15 cellular contexts compared by ENCODE assay signal in the genomic region with DNA sequence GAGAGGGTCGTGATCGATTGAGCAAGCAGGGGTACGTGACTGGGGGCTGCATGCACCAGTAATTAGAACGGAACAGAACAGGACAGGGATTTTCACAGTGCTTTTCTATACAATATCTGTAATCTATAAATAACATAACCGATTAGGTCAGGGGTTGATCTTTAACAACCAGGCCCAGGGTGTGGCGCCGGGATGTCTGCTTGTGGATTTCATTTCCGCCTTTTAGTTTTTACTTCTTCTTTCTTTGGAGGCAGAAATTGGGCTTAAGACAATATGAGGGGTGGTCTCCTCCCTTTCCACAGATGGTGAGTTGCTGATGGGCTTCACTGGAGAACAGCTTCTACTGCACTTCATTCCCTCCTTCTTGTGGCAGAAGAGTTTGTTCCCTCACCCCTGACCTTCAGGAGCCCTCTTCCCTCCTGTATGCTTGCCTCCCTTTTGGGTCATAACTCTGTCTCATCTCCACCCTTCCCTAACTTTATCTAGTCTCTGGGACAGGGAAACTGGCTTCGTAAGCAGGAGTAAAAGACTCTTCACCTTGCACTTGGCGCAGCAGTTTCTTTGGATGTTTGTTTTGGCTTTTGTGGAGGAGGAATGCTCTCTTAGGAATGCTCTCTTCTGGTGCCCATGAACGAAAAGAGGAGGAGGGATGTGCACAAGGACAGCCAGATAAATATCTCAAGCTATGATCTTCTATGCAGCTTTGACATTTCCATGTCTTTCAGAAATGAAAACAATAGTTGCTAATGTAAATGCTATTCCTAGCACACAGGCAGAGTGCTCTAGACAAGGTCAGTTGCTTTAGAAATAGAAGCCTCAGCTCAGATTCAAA.
DNase-seq lines count a peak whose midpoint lies in the region; ATAC-seq and TF ChIP-seq lines count a peak whose summit lies in the region.
"Had no signal": no experiment of that assay in that cellular context is flagged by ENCODE, and none has a peak within 500 bp of the region (broad histone marks: within the 10 kb centered on the region; RNA-seq: fewer than 3 reads in every experiment).

No MANE protein-coding gene starts in this region.

- no peak overlapping the region for H2AK5ac ChIP-seq in neuronal stem cell (ENCODE audit: low read depth, low read length)
- no peak overlapping the region for H2AK5ac ChIP-seq in mesenchymal stem cell (ENCODE audit: low read length, severe bottlenecking)

- H4K20me1 ChIP-seq in MM.1S (ENCODE audit: insufficient read depth, low read length): no peaks in the 10 kb centered on the region

- H4K8ac ChIP-seq in neuronal stem cell (ENCODE audit: low read depth, low read length): no peak overlapping the region
- H4K8ac ChIP-seq in mesenchymal stem cell (ENCODE audit: low read length): no peak overlapping the region

- no peak for TF ChIP-seq CTCF in brain microvascular endothelial cell (IDR thresholded peaks at IDR 0.05; ENCODE audit: low read depth, low read length, missing control alignments)
- TF ChIP-seq CTCF in MM.1S (IDR thresholded peaks at IDR 0.05; ENCODE audit: low read length): no peak

- H2BK5ac ChIP-seq in neuronal stem cell (ENCODE audit: low read length) (no peak overlapping the region), mesenchymal stem cell (ENCODE audit: low read depth, low read length, poor library complexity, severe bottlenecking) (no peak overlapping the region)

- in situ Hi-C loops in brain microvascular endothelial cell (cut with HindIII; ENCODE audit: low pct_ligation_motif_present, low sequenced_read_pairs): no loop called here

- H4K91ac ChIP-seq in neuronal stem cell (ENCODE audit: low read depth, low read length, poor library complexity) (no peak overlapping the region), mesenchymal stem cell (ENCODE audit: low read length) (no peak overlapping the region)

- H3K9me2 ChIP-seq in MM.1S (replicated peaks; ENCODE audit: insufficient read depth, low read length): no peaks in the 10 kb centered on the region

- peak; percentile 16 for DNase-seq in EL
- peak; percentile 39 for DNase-seq in NOMO-1 treated with dmso at 0.1 percent for 144 hours (lab: John Stamatoyannopoulos, UW; ENCODE audit: unreplicated experiment)
- DNase-seq in brain microvascular endothelial cell: peak; percentile 34
- no peak for DNase-seq in neuronal stem cell (ENCODE audit: low spot score)
- no peak for DNase-seq in inferior parietal cortex (ENCODE audit: extremely low spot score)
- DNase-seq in mesenchymal stem cell: no peak
- DNase-seq in MM.1S: no peak
- DNase-seq: activated gamma-delta T cell; DMS53; effector CD4-positive, alpha-beta T cell; NCI-H2171; NK-92 treated with Interleukin-12 subunit alpha and Interleukin-12 subunit beta, amount 100 ng/mL, for 24 hours; pancreas had no signal

- H3K9me3 ChIP-seq in neuronal stem cell (replicated peaks in 1 of 2; ENCODE audit: control insufficient read depth in 2 of 2, insufficient read depth in 1 of 2, low read depth in 1 of 2, low read length in 2 of 2): no peaks in the 10 kb centered on the region
- no peaks in the 10 kb centered on the region for H3K9me3 ChIP-seq in mesenchymal stem cell (ENCODE audit: control insufficient read depth, low read length)
- no peaks in the 10 kb centered on the region for H3K9me3 ChIP-seq in MM.1S (replicated peaks; ENCODE audit: insufficient read depth, low read length)
- H3K9me3 ChIP-seq: pancreas had no signal

- ATAC-seq in GM18867 (IDR thresholded peaks at IDR 0.05; ENCODE audit: unreplicated experiment): no peak
- ATAC-seq: pancreas, WTC11 had no signal

- H3K27ac ChIP-seq in brain microvascular endothelial cell: peak overlapping the region; percentile 36
- H3K27ac ChIP-seq in neuronal stem cell (replicated peaks; ENCODE audit: low read length): no peak overlapping the region
- no peak overlapping the region for H3K27ac ChIP-seq in mesenchymal stem cell (ENCODE audit: low read length, poor library complexity, severe bottlenecking)
- H3K27ac ChIP-seq in MM.1S (ENCODE audit: low read length): no peak overlapping the region
- H3K27ac ChIP-seq: pancreas had no signal

- no peak overlapping the region for H3K4ac ChIP-seq in neuronal stem cell (ENCODE audit: low read length)
- H3K4ac ChIP-seq in mesenchymal stem cell (ENCODE audit: low read depth in 1 of 2, low read length in 2 of 2): no peak overlapping the region

- H3K4me1 ChIP-seq in neuronal stem cell (ENCODE audit: control insufficient read depth in 2 of 2, insufficient read depth in 1 of 2, low read depth in 1 of 2, low read length in 2 of 2) (no peaks in the 10 kb centered on the region), mesenchymal stem cell (ENCODE audit: control insufficient read depth, insufficient read depth, low read depth, low read length) (peaks cover 5% of the 10 kb centered on the region), MM.1S (ENCODE audit: low read length) (no peaks in the 10 kb centered on the region)
- H3K4me1 ChIP-seq: pancreas had no signal

- no peak overlapping the region for H2BK120ac ChIP-seq in neuronal stem cell (ENCODE audit: low read depth, low read length)
- H2BK120ac ChIP-seq in mesenchymal stem cell (ENCODE audit: low read depth, low read length): no peak overlapping the region

- H3K4me2 ChIP-seq in neuronal stem cell (ENCODE audit: insufficient read depth, low read length, poor library complexity, severe bottlenecking) (no peak overlapping the region), mesenchymal stem cell (ENCODE audit: low read length, poor library complexity, severe bottlenecking) (no peak overlapping the region), MM.1S (ENCODE audit: low read depth, low read length) (no peak overlapping the region)

- H3K4me3 ChIP-seq in brain microvascular endothelial cell (ENCODE audit: low read depth, low read length) (no peak overlapping the region), neuronal stem cell (ENCODE audit: low read length in 2 of 2) (no peak overlapping the region), mesenchymal stem cell (ENCODE audit: insufficient read depth in 1 of 2, low read depth in 1 of 2, low read length in 2 of 2) (no peak overlapping the region), MM.1S (ENCODE audit: low read length) (no peak overlapping the region)
- H3K4me3 ChIP-seq: pancreas had no signal

- H3K36me3 ChIP-seq in brain microvascular endothelial cell (replicated peaks) (no peaks in the 10 kb centered on the region), neuronal stem cell (replicated peaks in 1 of 2; ENCODE audit: control insufficient read depth in 2 of 2, insufficient read depth in 2 of 2, low read length in 2 of 2) (no peaks in the 10 kb centered on the region), mesenchymal stem cell (ENCODE audit: control insufficient read depth in 1 of 2, insufficient read depth in 2 of 2, low read depth in 1 of 2, low read length in 2 of 2) (no peaks in the 10 kb centered on the region), MM.1S (replicated peaks; ENCODE audit: insufficient read depth, low read length) (no peaks in the 10 kb centered on the region)
- H3K36me3 ChIP-seq: pancreas had no signal

- H3K79me2 ChIP-seq in MM.1S (ENCODE audit: low read length): no peaks in the 10 kb centered on the region

- no peaks in the 10 kb centered on the region for H3K79me1 ChIP-seq in neuronal stem cell (ENCODE audit: low read depth, low read length)
- H3K79me1 ChIP-seq in mesenchymal stem cell (replicated peaks; ENCODE audit: low read length, poor library complexity, severe bottlenecking): no peaks in the 10 kb centered on the region

- H3K23ac ChIP-seq in neuronal stem cell (ENCODE audit: low read depth, low read length, poor library complexity): no peak overlapping the region
- H3K23ac ChIP-seq in mesenchymal stem cell (ENCODE audit: low read length in 2 of 2): no peak overlapping the region

- WGBS in neuronal stem cell (ENCODE audit: extremely low coverage in 2 of 2, insufficient read length in 2 of 2, insufficient replicate concordance in 1 of 2), 2 donors: no CpG with 5 or more reads among the region's 11 CpGs
- WGBS in mesenchymal stem cell: 96% methylated on average over 9 of the region's 11 CpGs

- H2AFZ ChIP-seq in neuronal stem cell (ENCODE audit: low read length) (no peak overlapping the region), mesenchymal stem cell (ENCODE audit: low read depth, low read length) (no peak overlapping the region), MM.1S (ENCODE audit: low read length) (no peak overlapping the region)

- no peak overlapping the region for H3K14ac ChIP-seq in neuronal stem cell (ENCODE audit: low read length)
- no peak overlapping the region for H3K14ac ChIP-seq in mesenchymal stem cell (ENCODE audit: low read length in 2 of 2)

- H3K27me3 ChIP-seq in brain microvascular endothelial cell (replicated peaks): no peaks in the 10 kb centered on the region
- H3K27me3 ChIP-seq in neuronal stem cell (ENCODE audit: control insufficient read depth in 3 of 3, insufficient read depth in 3 of 3, low read depth in 1 of 3, low read length in 3 of 3): no peaks in the 10 kb centered on the region
- no peaks in the 10 kb centered on the region for H3K27me3 ChIP-seq in mesenchymal stem cell (ENCODE audit: control insufficient read depth in 1 of 2, insufficient read depth in 1 of 2, low read length in 2 of 2)
- no peaks in the 10 kb centered on the region for H3K27me3 ChIP-seq in MM.1S (replicated peaks; ENCODE audit: insufficient read depth, low read length)
- H3K27me3 ChIP-seq: pancreas had no signal

- no peak overlapping the region for H2BK15ac ChIP-seq in neuronal stem cell (ENCODE audit: low read length)
- no peak overlapping the region for H2BK15ac ChIP-seq in mesenchymal stem cell (ENCODE audit: low read depth, poor library complexity, severe bottlenecking)

- H3K9ac ChIP-seq in neuronal stem cell (ENCODE audit: low read depth, low read length, poor library complexity) (peak overlapping the region; percentile 56), mesenchymal stem cell (ENCODE audit: low read length) (no peak overlapping the region), MM.1S (ENCODE audit: low read length) (no peak overlapping the region)

- H3K18ac ChIP-seq in neuronal stem cell (ENCODE audit: low read length) (no peak overlapping the region), mesenchymal stem cell (ENCODE audit: low read depth in 1 of 2, low read length in 2 of 2) (no peak overlapping the region)

- H2BK12ac ChIP-seq in neuronal stem cell (ENCODE audit: low read length) (no peak overlapping the region), mesenchymal stem cell (ENCODE audit: low read length in 2 of 2) (no peak overlapping the region)

- H3F3A ChIP-seq in MM.1S (ENCODE audit: insufficient read depth, low read length): no peaks in the 10 kb centered on the region

Comparison
In these comparisons a context has a peak if more than half of its experiments do, and no peak if none do; other contexts are left out.
1. DNase-seq: peak in EL (single experiment), NOMO-1 treated with dmso at 0.1 percent for 144 hours (single experiment) and brain microvascular endothelial cell (single experiment); none in neuronal stem cell (single experiment), inferior parietal cortex (single experiment), mesenchymal stem cell (single experiment) and MM.1S (single experiment).